ENCODE assay signal across 1 cellular context in genomic region chr1:201324821-201325677, GRCh38.
TF ChIP-seq lines count a peak whose summit lies in the region.

No MANE protein-coding gene starts in this region.

TF ChIP-seq in HepG2, 621 proteins besides CTCF, POLR2A, EP300 and RAD21:
- TF ChIP-seq NFIC (IDR thresholded peaks at IDR 0.05; ENCODE audit: low read length) (no peak), NKX3-1 (CRISPR knock-in tag; IDR thresholded peaks at IDR 0.05) (no peak), ZNF24 (IDR thresholded peaks at IDR 0.05) (no peak), ZNF792 (CRISPR knock-in tag; IDR thresholded peaks at IDR 0.05) (no peak), HNRNPL (IDR thresholded peaks at IDR 0.05; ENCODE audit: low read depth, low read length) (0 out of 2 replicates have a peak, but pooled peaks have one; percentile 42), NR3C1 (CRISPR knock-in tag; IDR thresholded peaks at IDR 0.05) (no peak), ZNF800 (CRISPR knock-in tag; IDR thresholded peaks at IDR 0.05) (no peak)
